2 cellular contexts compared by ENCODE assay signal in genomic region chrX:1657367-1658082, GRCh38.
TF ChIP-seq lines count a peak whose summit lies in the region.

No MANE protein-coding gene starts in this region.

TF ChIP-seq in IMR-90, 13 proteins besides CTCF, POLR2A, EP300 and RAD21:
- TF ChIP-seq USF2 (IDR thresholded peaks at IDR 0.05; ENCODE audit: low read depth, low read length) (no peak), NFE2L2 (IDR thresholded peaks at IDR 0.05; ENCODE audit: low read depth, low read length) (no peak), FOS (IDR thresholded peaks at IDR 0.05; ENCODE audit: low read depth, low read length) (no peak)
- TF ChIP-seq, protein P1, sequence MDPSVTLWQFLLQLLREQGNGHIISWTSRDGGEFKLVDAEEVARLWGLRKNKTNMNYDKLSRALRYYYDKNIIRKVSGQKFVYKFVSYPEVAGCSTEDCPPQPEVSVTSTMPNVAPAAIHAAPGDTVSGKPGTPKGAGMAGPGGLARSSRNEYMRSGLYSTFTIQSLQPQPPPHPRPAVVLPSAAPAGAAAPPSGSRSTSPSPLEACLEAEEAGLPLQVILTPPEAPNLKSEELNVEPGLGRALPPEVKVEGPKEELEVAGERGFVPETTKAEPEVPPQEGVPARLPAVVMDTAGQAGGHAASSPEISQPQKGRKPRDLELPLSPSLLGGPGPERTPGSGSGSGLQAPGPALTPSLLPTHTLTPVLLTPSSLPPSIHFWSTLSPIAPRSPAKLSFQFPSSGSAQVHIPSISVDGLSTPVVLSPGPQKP (IDR thresholded peaks at IDR 0.05; ENCODE audit: borderline replicate concordance, low read depth, low read length) = no peak

TF ChIP-seq in GM12878, 131 proteins besides CTCF, POLR2A, EP300 and RAD21 (continues in another document):
- TF ChIP-seq, protein P2, sequence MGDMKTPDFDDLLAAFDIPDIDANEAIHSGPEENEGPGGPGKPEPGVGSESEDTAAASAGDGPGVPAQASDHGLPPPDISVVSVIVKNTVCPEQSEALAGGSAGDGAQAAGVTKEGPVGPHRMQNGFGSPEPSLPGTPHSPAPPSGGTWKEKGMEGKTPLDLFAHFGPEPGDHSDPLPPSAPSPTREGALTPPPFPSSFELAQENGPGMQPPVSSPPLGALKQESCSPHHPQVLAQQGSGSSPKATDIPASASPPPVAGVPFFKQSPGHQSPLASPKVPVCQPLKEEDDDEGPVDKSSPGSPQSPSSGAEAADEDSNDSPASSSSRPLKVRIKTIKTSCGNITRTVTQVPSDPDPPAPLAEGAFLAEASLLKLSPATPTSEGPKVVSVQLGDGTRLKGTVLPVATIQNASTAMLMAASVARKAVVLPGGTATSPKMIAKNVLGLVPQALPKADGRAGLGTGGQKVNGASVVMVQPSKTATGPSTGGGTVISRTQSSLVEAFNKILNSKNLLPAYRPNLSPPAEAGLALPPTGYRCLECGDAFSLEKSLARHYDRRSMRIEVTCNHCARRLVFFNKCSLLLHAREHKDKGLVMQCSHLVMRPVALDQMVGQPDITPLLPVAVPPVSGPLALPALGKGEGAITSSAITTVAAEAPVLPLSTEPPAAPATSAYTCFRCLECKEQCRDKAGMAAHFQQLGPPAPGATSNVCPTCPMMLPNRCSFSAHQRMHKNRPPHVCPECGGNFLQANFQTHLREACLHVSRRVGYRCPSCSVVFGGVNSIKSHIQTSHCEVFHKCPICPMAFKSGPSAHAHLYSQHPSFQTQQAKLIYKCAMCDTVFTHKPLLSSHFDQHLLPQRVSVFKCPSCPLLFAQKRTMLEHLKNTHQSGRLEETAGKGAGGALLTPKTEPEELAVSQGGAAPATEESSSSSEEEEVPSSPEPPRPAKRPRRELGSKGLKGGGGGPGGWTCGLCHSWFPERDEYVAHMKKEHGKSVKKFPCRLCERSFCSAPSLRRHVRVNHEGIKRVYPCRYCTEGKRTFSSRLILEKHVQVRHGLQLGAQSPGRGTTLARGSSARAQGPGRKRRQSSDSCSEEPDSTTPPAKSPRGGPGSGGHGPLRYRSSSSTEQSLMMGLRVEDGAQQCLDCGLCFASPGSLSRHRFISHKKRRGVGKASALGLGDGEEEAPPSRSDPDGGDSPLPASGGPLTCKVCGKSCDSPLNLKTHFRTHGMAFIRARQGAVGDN (IDR thresholded peaks at IDR 0.05) = peak; percentile 69
- TF ChIP-seq PML (IDR thresholded peaks at IDR 0.05; ENCODE audit: low read length) = 0 out of 2 replicates have a peak, but pooled peaks have one; percentile 61
- TF ChIP-seq, protein P3, sequence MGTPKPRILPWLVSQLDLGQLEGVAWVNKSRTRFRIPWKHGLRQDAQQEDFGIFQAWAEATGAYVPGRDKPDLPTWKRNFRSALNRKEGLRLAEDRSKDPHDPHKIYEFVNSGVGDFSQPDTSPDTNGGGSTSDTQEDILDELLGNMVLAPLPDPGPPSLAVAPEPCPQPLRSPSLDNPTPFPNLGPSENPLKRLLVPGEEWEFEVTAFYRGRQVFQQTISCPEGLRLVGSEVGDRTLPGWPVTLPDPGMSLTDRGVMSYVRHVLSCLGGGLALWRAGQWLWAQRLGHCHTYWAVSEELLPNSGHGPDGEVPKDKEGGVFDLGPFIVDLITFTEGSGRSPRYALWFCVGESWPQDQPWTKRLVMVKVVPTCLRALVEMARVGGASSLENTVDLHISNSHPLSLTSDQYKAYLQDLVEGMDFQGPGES (IDR thresholded peaks at IDR 0.05) = no peak
- TF ChIP-seq, protein P4, sequence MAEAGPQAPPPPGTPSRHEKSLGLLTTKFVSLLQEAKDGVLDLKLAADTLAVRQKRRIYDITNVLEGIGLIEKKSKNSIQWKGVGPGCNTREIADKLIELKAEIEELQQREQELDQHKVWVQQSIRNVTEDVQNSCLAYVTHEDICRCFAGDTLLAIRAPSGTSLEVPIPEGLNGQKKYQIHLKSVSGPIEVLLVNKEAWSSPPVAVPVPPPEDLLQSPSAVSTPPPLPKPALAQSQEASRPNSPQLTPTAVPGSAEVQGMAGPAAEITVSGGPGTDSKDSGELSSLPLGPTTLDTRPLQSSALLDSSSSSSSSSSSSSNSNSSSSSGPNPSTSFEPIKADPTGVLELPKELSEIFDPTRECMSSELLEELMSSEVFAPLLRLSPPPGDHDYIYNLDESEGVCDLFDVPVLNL (IDR thresholded peaks at IDR 0.05; ENCODE audit: low read depth, low read length) = 0 out of 2 replicates have a peak, but pooled peaks have one; percentile 17
- no peak for TF ChIP-seq YBX1 (IDR thresholded peaks at IDR 0.05)
- TF ChIP-seq CHD2 (IDR thresholded peaks at IDR 0.05; ENCODE audit: borderline replicate concordance, low read depth, low read length) = no peak
- TF ChIP-seq RFX5 (IDR thresholded peaks at IDR 0.05; ENCODE audit: low read depth, low read length) = no peak
- TF ChIP-seq MAX (IDR thresholded peaks at IDR 0.05; ENCODE audit: low read depth, low read length) = 0 out of 2 replicates have a peak, but pooled peaks have one; percentile 33
- no peak for TF ChIP-seq RELA (IDR thresholded peaks at IDR 0.05; ENCODE audit: borderline replicate concordance, partially characterized antibody)
- no peak; the same call in 1 of the 2 replicates for TF ChIP-seq JUNB (IDR thresholded peaks at IDR 0.05)
- TF ChIP-seq USF2 (IDR thresholded peaks at IDR 0.05; ENCODE audit: borderline replicate concordance, low read depth, low read length) = no peak
- TF ChIP-seq, protein P5, sequence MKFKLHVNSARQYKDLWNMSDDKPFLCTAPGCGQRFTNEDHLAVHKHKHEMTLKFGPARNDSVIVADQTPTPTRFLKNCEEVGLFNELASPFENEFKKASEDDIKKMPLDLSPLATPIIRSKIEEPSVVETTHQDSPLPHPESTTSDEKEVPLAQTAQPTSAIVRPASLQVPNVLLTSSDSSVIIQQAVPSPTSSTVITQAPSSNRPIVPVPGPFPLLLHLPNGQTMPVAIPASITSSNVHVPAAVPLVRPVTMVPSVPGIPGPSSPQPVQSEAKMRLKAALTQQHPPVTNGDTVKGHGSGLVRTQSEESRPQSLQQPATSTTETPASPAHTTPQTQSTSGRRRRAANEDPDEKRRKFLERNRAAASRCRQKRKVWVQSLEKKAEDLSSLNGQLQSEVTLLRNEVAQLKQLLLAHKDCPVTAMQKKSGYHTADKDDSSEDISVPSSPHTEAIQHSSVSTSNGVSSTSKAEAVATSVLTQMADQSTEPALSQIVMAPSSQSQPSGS (IDR thresholded peaks at IDR 0.05; ENCODE audit: low read length) = 0 out of 2 replicates have a peak, but pooled peaks have one; percentile 42
- TF ChIP-seq NR2F1 (conservative IDR thresholded peaks at IDR 0.05) = no peak
- no peak for TF ChIP-seq POLR2AphosphoS2 (IDR thresholded peaks at IDR 0.05; ENCODE audit: low read depth, low read length)
- TF ChIP-seq CEBPB (IDR thresholded peaks at IDR 0.05; ENCODE audit: borderline replicate concordance in 1 of 2, low read depth in 2 of 2, low read length in 2 of 2) = peak in 1 of 2 experiments; percentile 73; a peak in 2 of 4 replicates
- no peak; the same call in 1 of the 2 replicates for TF ChIP-seq LARP7 (IDR thresholded peaks at IDR 0.05)
- TF ChIP-seq CBFB (IDR thresholded peaks at IDR 0.05; ENCODE audit: low read depth) = 0 out of 2 replicates have a peak, but pooled peaks have one; percentile 31
- no peak for TF ChIP-seq SP1 (IDR thresholded peaks at IDR 0.05; ENCODE audit: low read depth, low read length)
- TF ChIP-seq ZBTB11 (CRISPR knock-in tag; IDR thresholded peaks at IDR 0.05) = no peak
- TF ChIP-seq BHLHE40 (IDR thresholded peaks at IDR 0.05; ENCODE audit: borderline replicate concordance in 1 of 2, low read depth in 2 of 2, low read length in 1 of 2) = peak in 1 of 2 experiments; percentile 49; a peak in 1 of 4 replicates
- no peak for TF ChIP-seq BCLAF1 (IDR thresholded peaks at IDR 0.05)
- peak; percentile 35 to 49; a peak in 2 of 4 replicates for TF ChIP-seq IKZF2 (IDR thresholded peaks at IDR 0.05)
- peak; percentile 59; the same call in 1 of the 2 replicates for TF ChIP-seq DPF2 (IDR thresholded peaks at IDR 0.05)
- peak; percentile 18; the same call in 1 of the 2 replicates for TF ChIP-seq HDGF (IDR thresholded peaks at IDR 0.05)
- peak; percentile 49; the same call in 1 of the 2 replicates for TF ChIP-seq GATAD2B (conservative IDR thresholded peaks at IDR 0.05; ENCODE audit: low read depth)
- TF ChIP-seq SMARCA5 (IDR thresholded peaks at IDR 0.05) = no peak
- TF ChIP-seq E2F8 (IDR thresholded peaks at IDR 0.05; ENCODE audit: low read depth, partially characterized antibody) = no peak
- peak; percentile 24; the same call in 1 of the 2 replicates for TF ChIP-seq TCF3 (IDR thresholded peaks at IDR 0.05; ENCODE audit: borderline replicate concordance, insufficient read depth, low read depth, low read length)
- peak; percentile 67 for TF ChIP-seq CREM (IDR thresholded peaks at IDR 0.05; ENCODE audit: low read depth)
- TF ChIP-seq ESRRA (IDR thresholded peaks at IDR 0.05; ENCODE audit: low read length) = no peak
- TF ChIP-seq CBX5 (IDR thresholded peaks at IDR 0.05; ENCODE audit: low read depth) = no peak; the same call in 1 of the 2 replicates
- TF ChIP-seq HCFC1 (IDR thresholded peaks at IDR 0.05; ENCODE audit: low read length) = no peak
- no peak for TF ChIP-seq SREBF1 (IDR thresholded peaks at IDR 0.05; ENCODE audit: low read length)
- TF ChIP-seq NFIC (IDR thresholded peaks at IDR 0.05; ENCODE audit: low read depth, low read length) = 0 out of 2 replicates have a peak, but pooled peaks have one; percentile 42
- TF ChIP-seq ZBED1 (IDR thresholded peaks at IDR 0.05; ENCODE audit: borderline replicate concordance) = no peak
- TF ChIP-seq KLF5 (IDR thresholded peaks at IDR 0.05; ENCODE audit: partially characterized antibody) = peak; percentile 50
- TF ChIP-seq ZNF274 (IDR thresholded peaks at IDR 0.05; ENCODE audit: insufficient read depth, insufficient read length) = no peak
- no peak for TF ChIP-seq ASH2L (IDR thresholded peaks at IDR 0.05; ENCODE audit: borderline replicate concordance, low read depth)
